In genomic region chr20:48096212-48096875, GRCh38 we compare ENCODE assay signal across 18 cellular contexts.
A peak's percentile ranks its signal among the peaks of the same experiment; 100 is the strongest.
DNase-seq lines count a peak whose midpoint lies in the region; ATAC-seq, FAIRE-seq and TF ChIP-seq lines count a peak whose summit lies in the region.
"Had no signal": no experiment of that assay in that cellular context is flagged by ENCODE, and none has a peak within 500 bp of the region (broad histone marks: within the 10 kb centered on the region; RNA-seq: fewer than 3 reads in every experiment).

No MANE protein-coding gene starts in this region.

- H3K79me1 ChIP-seq in trophoblast cell (ENCODE audit: low read length), result no peaks in the 10 kb centered on the region

- in situ Hi-C loops in K562 (cut with MboI), result no loop called here

- no peak overlapping the region for H2BK5ac ChIP-seq in trophoblast cell (ENCODE audit: low read depth, low read length, poor library complexity)

- H4K91ac ChIP-seq in trophoblast cell (ENCODE audit: low read depth, low read length), result no peak overlapping the region

- H2AK5ac ChIP-seq in trophoblast cell (ENCODE audit: low read length), result no peak overlapping the region

- POLR2A ChIA-PET in K562 (lab: Yijun Ruan, JAX), result interaction anchor here (1.2 kb wide), 1 partner anchor 119 kb away, joined by 3 read pairs; no protein-coding TSS in a partner anchor

- H2AFZ ChIP-seq in K562 (ENCODE audit: low read depth, low read length) (no peak overlapping the region; the same call in 1 of the 2 replicates), trophoblast cell (ENCODE audit: insufficient read depth, low read length, poor library complexity) (no peak overlapping the region), osteoblast (ENCODE audit: low read length) (no peak overlapping the region)

- H3K9me3 ChIP-seq in K562 (replicated peaks; ENCODE audit: control insufficient read depth, insufficient read depth, low read depth, low read length) (no peaks in the 10 kb centered on the region), trophoblast cell (ENCODE audit: insufficient read depth, low read depth, low read length) (no peaks in the 10 kb centered on the region), osteoblast (ENCODE audit: low read depth, low read length) (no peaks in the 10 kb centered on the region)
- H3K9me3 ChIP-seq: BLaER1 had no signal

- no peaks in the 10 kb centered on the region for H3K9me1 ChIP-seq in K562 (ENCODE audit: control insufficient read depth, insufficient read depth, low read length)

- H3K14ac ChIP-seq in trophoblast cell (ENCODE audit: low read length), result no peak overlapping the region

- no peaks in the 10 kb centered on the region; the same call in 1 of the 2 replicates for H4K20me1 ChIP-seq in K562 (replicated peaks; ENCODE audit: control insufficient read depth, insufficient read depth, low read length)
- no peaks in the 10 kb centered on the region for H4K20me1 ChIP-seq in osteoblast (ENCODE audit: insufficient read depth, low read length)
- H4K20me1 ChIP-seq: BLaER1 had no signal

- H3K27me3 ChIP-seq in K562 (ENCODE audit: control insufficient read depth in 2 of 2, insufficient read depth in 2 of 2, low read length in 2 of 2) (no peaks in the 10 kb centered on the region; a peak in 1 of 5 replicates), trophoblast cell (ENCODE audit: insufficient read depth, low read length) (no peaks in the 10 kb centered on the region), osteoblast (ENCODE audit: insufficient read depth, low read length) (peaks cover 3% of the 10 kb centered on the region)
- H3K27me3 ChIP-seq: BLaER1 had no signal

- H3K4me1 ChIP-seq in K562 (replicated peaks in 1 of 2; ENCODE audit: control insufficient read depth in 2 of 2, insufficient read depth in 2 of 2, low read length in 2 of 2) (no peaks in the 10 kb centered on the region; a peak in 1 of 5 replicates), trophoblast cell (ENCODE audit: control insufficient read depth in 1 of 2, insufficient read depth in 2 of 2, low read length in 2 of 2) (no peaks in the 10 kb centered on the region), osteoblast (ENCODE audit: insufficient read depth, low read length) (peaks cover 3% of the 10 kb centered on the region)
- H3K4me1 ChIP-seq: A549 had no signal

- no peak overlapping the region for H4K12ac ChIP-seq in trophoblast cell (ENCODE audit: low read depth, low read length)

- no peak for TF ChIP-seq POLR2A in K562 (conservative IDR thresholded peaks at IDR 0.05)

- no peak for ATAC-seq in K562
- ATAC-seq: A549 had no signal

- TF ChIP-seq EP300 in K562 (IDR thresholded peaks at IDR 0.05; ENCODE audit: low read length), result no peak

- CTCF ChIA-PET in K562 (lab: Yijun Ruan, JAX; ENCODE audit: low intra/inter-chr PET ratio), result interaction anchor here (0.6 kb wide), 2 partner anchors 29 to 48 kb away, joined by 3 read pairs; no protein-coding TSS in a partner anchor

- H3K27ac ChIP-seq in K562 (ENCODE audit: extremely low read depth, low read depth, low read length), result no peak overlapping the region
- H3K27ac ChIP-seq in trophoblast cell (ENCODE audit: low read depth, low read length), result no peak overlapping the region
- no peak overlapping the region for H3K27ac ChIP-seq in osteoblast (ENCODE audit: low read depth, low read length)
- H3K27ac ChIP-seq: 22Rv1, A549, BLaER1 had no signal

- no peaks in the 10 kb centered on the region for H3K36me3 ChIP-seq in K562 (ENCODE audit: control insufficient read depth, insufficient read depth, low read length)
- H3K36me3 ChIP-seq in trophoblast cell (ENCODE audit: control insufficient read depth in 1 of 2, insufficient read depth in 2 of 2, low read length in 2 of 2), result no peaks in the 10 kb centered on the region
- no peaks in the 10 kb centered on the region for H3K36me3 ChIP-seq in osteoblast (ENCODE audit: insufficient read depth, low read length)
- H3K36me3 ChIP-seq: BLaER1 had no signal

- intact Hi-C loops in K562 (cut with micrococcal nuclease), result no loop called here

- H3K79me2 ChIP-seq in K562 (ENCODE audit: control insufficient read depth, insufficient read depth, low read length), result no peaks in the 10 kb centered on the region
- no peaks in the 10 kb centered on the region for H3K79me2 ChIP-seq in trophoblast cell (ENCODE audit: control insufficient read depth, insufficient read depth, low read length, poor library complexity)
- H3K79me2 ChIP-seq in osteoblast (ENCODE audit: insufficient read depth, low read length), result no peaks in the 10 kb centered on the region

- no peak for TF ChIP-seq CTCF in K562 (IDR thresholded peaks at IDR 0.05 in 2 of 3, conservative IDR thresholded peaks at IDR 0.05 in 1 of 3; ENCODE audit: insufficient read depth in 2 of 3, low read depth in 1 of 3, low read length in 3 of 3)
- TF ChIP-seq CTCF in osteoblast (IDR thresholded peaks at IDR 0.05; ENCODE audit: extremely low read depth, low read depth, low read length), result no peak

- no TSS peak for BruUV-seq in K562 (replicated peaks; lab: Mats Ljungman, UMichigan)

- H3K23ac ChIP-seq in trophoblast cell (ENCODE audit: low read length), result no peak overlapping the region

- FAIRE-seq in K562 (lab: Jason Lieb, UNC), result no peak
- FAIRE-seq: A549, HepG2 had no signal

- H2BK12ac ChIP-seq in trophoblast cell (ENCODE audit: low read length), result no peak overlapping the region

- no peak overlapping the region for H2BK120ac ChIP-seq in trophoblast cell (ENCODE audit: insufficient read depth, low read length, poor library complexity)

- WGBS in K562 (ENCODE audit: insufficient coverage, low coverage, missing lambda C conversion rate), result 9% methylated on average over 12 of the region's 12 CpGs
- WGBS in trophoblast cell (ENCODE audit: extremely low coverage, insufficient coverage, insufficient read length), result no CpG with 5 or more reads among the region's 12 CpGs

- DNase-seq in activated effector memory CD4-positive, alpha-beta T cell treated with anti-CD3 and anti-CD28 coated beads, Interleukin-2, amount 50 U/mL, for 16 hours, result peak; percentile 12
- DNase-seq in activated effector memory CD4-positive, alpha-beta T cell treated with Interleukin-2 at 50 U/mL for 16 hours, result no peak
- no peak for DNase-seq in K562 (ENCODE audit: extremely low read depth in 1 of 4, low spot score in 3 of 4)
- DNase-seq in trophoblast cell, result peak; percentile 55 to 64
- DNase-seq in AG20443 (ENCODE audit: low spot score), result no peak
- DNase-seq in osteoblast (ENCODE audit: insufficient read length, low spot score, missing footprints), result no peak
- DNase-seq in activated CD8-positive, alpha-beta memory T cell treated with anti-CD3 and anti-CD28 coated beads, Interleukin-2, amount 50 U/mL, for 48 hours, result no peak
- DNase-seq: CD4-positive, alpha-beta memory T cell; DMS153; DMS79; GDM1; GOT3; H7; HFFc6 had no signal

- H3K4me2 ChIP-seq in K562 (ENCODE audit: insufficient read depth, low read length) (peak overlapping the region; percentile 24), trophoblast cell (ENCODE audit: low read length) (no peak overlapping the region), osteoblast (ENCODE audit: insufficient read depth, low read length) (no peak overlapping the region)
- H3K4me2 ChIP-seq: A549, BLaER1 had no signal

- H3K9ac ChIP-seq in K562 (ENCODE audit: insufficient read depth in 1 of 2, low read depth in 2 of 2, low read length in 2 of 2) (no peak overlapping the region), trophoblast cell (ENCODE audit: low read length) (no peak overlapping the region)
- H3K9ac ChIP-seq: BLaER1 had no signal

- H3K4me3 ChIP-seq in K562 (no peak overlapping the region), trophoblast cell (ENCODE audit: low read depth, low read length) (no peak overlapping the region), osteoblast (ENCODE audit: insufficient read depth, low read length) (no peak overlapping the region)
- H3K4me3 ChIP-seq: A549, BLaER1 had no signal

- H3K18ac ChIP-seq in trophoblast cell (ENCODE audit: low read length), result no peak overlapping the region

- TF ChIP-seq RAD21 in K562 (CRISPR knock-in tag; conservative IDR thresholded peaks at IDR 0.05 in 1 of 2, IDR thresholded peaks at IDR 0.05 in 1 of 2), result no peak

- H3K4ac ChIP-seq in trophoblast cell (ENCODE audit: low read depth, low read length), result no peak overlapping the region

- no peak overlapping the region for H4K8ac ChIP-seq in trophoblast cell (ENCODE audit: low read depth, low read length)

TF ChIP-seq in K562, 482 proteins besides CTCF, POLR2A, EP300 and RAD21 (continues in another document):
- TF ChIP-seq ZBTB11 (CRISPR knock-in tag; IDR thresholded peaks at IDR 0.05) (peak in 1 of 3 experiments; percentile 59; a peak in 1 of 6 replicates), ZNF639 (CRISPR knock-in tag; conservative IDR thresholded peaks at IDR 0.05 in 1 of 2, IDR thresholded peaks at IDR 0.05 in 1 of 2) (0 out of 4 replicates have a peak, but pooled peaks of 1 of the 2 experiments have one; percentile 12)

Comparison
In these comparisons a context has a peak if more than half of its experiments do, and no peak if none do; other contexts are left out.
1. DNase-seq: peak in activated effector memory CD4-positive, alpha-beta T cell treated with anti-CD3 and anti-CD28 coated beads, Interleukin-2, amount 50 U/mL, for 16 hours (single experiment) and trophoblast cell (2 of 2); none in activated effector memory CD4-positive, alpha-beta T cell treated with Interleukin-2 at 50 U/mL for 16 hours (single experiment), K562 (0 of 4), AG20443 (single experiment), osteoblast (single experiment) and activated CD8-positive, alpha-beta memory T cell treated with anti-CD3 and anti-CD28 coated beads, Interleukin-2, amount 50 U/mL, for 48 hours (single experiment).